In the genomic region with DNA sequence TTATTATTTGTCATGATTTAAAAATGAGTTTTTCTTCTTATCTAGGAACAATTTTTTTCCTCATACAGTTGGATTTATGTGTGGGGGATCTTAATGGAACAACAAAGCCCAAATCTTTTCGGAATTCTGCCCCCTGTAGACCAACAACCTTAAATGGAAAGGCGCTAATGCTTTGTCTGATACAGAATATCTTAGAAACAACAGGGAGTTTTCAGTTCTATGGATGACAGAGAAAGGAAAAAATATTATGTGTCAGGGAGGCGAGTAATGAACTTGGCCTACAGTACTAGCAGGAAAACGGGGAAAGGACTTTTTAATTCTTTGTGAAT, we compare ENCODE assay signal across 1 cellular context.
TF ChIP-seq lines count a peak whose summit lies in the region.

No MANE protein-coding gene starts in this region.

TF ChIP-seq in GM23338, 12 proteins besides CTCF, POLR2A, EP300 and RAD21 (continued from another document):
- TF ChIP-seq REST (IDR thresholded peaks at IDR 0.05; ENCODE audit: unreplicated experiment) = no peak
